8 cellular contexts compared by ENCODE assay signal in the genomic region with DNA sequence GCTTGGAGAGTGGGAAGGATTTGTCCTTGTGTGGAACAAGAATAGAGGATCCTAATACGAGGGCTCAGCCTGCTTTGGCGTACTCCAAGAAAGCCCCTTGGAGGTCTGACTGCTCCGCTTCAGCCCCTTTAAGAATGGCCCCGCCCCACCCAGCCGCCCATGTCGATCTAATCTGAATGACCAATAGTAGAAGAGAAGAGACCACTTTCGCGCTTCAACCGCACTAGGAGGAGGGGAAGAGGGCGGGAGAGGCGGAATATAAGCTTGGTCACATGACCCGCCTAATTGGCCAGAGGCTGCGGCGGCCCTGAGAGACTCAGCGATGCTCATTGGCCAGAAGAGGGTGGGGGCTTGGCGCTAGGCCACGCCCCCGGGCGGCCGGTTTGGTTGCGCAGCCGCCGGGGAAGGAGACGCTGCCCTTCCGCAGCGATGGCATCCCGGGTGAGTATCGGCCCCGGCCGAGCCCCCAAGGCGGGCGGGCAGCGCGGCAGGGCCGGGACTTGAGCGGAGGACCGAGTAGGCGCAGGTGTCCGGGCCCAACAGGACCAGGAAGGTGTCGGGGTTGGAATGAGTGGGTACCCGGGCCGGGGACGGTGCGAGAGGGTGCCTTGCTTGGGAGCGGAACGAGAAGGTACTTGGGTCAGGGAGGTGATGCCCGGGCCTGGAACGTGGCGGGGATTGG. TPM values are rescaled to one million over a fixed set of nuclear protein-coding genes. Genes with fewer than 3 reads are reported as not detected.
DNase-seq lines count a peak whose midpoint lies in the region; ATAC-seq and TF ChIP-seq lines count a peak whose summit lies in the region.

TSS of gene MIGA2 (plus strand) at position 386 of the 682 bp plus-strand sequence. CDS start 3,969 bp downstream, outside the sequence.

- H3K4me3 ChIP-seq in LNCaP clone FGC (ENCODE audit: low read depth, low read length) (peak within 1 kb of the TSS; percentile 98), fibroblast of mammary gland (ENCODE audit: control insufficient read depth, low read depth, low read length) (peak within 1 kb of the TSS; percentile 94)

- peak within 1 kb of the TSS; percentile 54 for H3K27ac Mint-ChIP-seq in activated T-helper 2 cell treated with anti-CD3 and anti-CD28 coated beads, Interferon-gamma antibody, Interleukin-2, Interleukin-4, amounts not matched to agents 10 μg/mL and 5 μg/mL and 100 μg/mL, durations not matched to agents 14 hours and 24 hours and 36 hours
- H3K27ac Mint-ChIP-seq in natural killer cell = peak within 1 kb of the TSS; percentile 73 to 89

- H3K9me3 Mint-ChIP-seq in activated T-helper 2 cell treated with anti-CD3 and anti-CD28 coated beads, Interferon-gamma antibody, Interleukin-2, Interleukin-4, amounts not matched to agents 10 μg/mL and 5 μg/mL and 100 μg/mL, durations not matched to agents 14 hours and 24 hours and 36 hours = no peaks in the 10 kb centered on the region
- no peaks in the 10 kb centered on the region for H3K9me3 Mint-ChIP-seq in natural killer cell

- H3K36me3 Mint-ChIP-seq in activated T-helper 2 cell treated with anti-CD3 and anti-CD28 coated beads, Interferon-gamma antibody, Interleukin-2, Interleukin-4, amounts not matched to agents 10 μg/mL and 5 μg/mL and 100 μg/mL, durations not matched to agents 14 hours and 24 hours and 36 hours (ENCODE audit: low read depth) = peaks cover 8% of the 10 kb centered on the region
- no peaks in the 10 kb centered on the region for H3K36me3 Mint-ChIP-seq in natural killer cell

- ATAC-seq in natural killer cell = peak; percentile 96 to 100 (median 98)

- H3K27me3 Mint-ChIP-seq in activated T-helper 2 cell treated with anti-CD3 and anti-CD28 coated beads, Interferon-gamma antibody, Interleukin-2, Interleukin-4, amounts not matched to agents 10 μg/mL and 5 μg/mL and 100 μg/mL, durations not matched to agents 14 hours and 24 hours and 36 hours (ENCODE audit: low read depth) = no peaks in the 10 kb centered on the region
- H3K27me3 Mint-ChIP-seq in natural killer cell (ENCODE audit: low read depth in 2 of 2) = no peaks in the 10 kb centered on the region

- peak within 1 kb of the TSS; percentile 94 for H3K4me3 Mint-ChIP-seq in activated T-helper 2 cell treated with anti-CD3 and anti-CD28 coated beads, Interferon-gamma antibody, Interleukin-2, Interleukin-4, amounts not matched to agents 10 μg/mL and 5 μg/mL and 100 μg/mL, durations not matched to agents 14 hours and 24 hours and 36 hours (ENCODE audit: low read depth)
- H3K4me3 Mint-ChIP-seq in natural killer cell = peak within 1 kb of the TSS; percentile 97

- CTCF ChIA-PET in RWPE1 (lab: Yijun Ruan, JAX) = interaction anchor here (0.6 to 1.0 kb wide), 2 partner anchors 39 to 81 kb away, joined by 3 to 4 read pairs; no protein-coding TSS in a partner anchor

- peak; percentile 100 for DNase-seq in Daoy (ENCODE audit: low read depth)
- DNase-seq in GOT3 (lab: John Stamatoyannopoulos, UW) = peak; percentile 77
- peak; percentile 97 for DNase-seq in LNCaP clone FGC (ENCODE audit: low read depth)
- peak; percentile 100 for DNase-seq in RWPE1 (ENCODE audit: low spot score)
- DNase-seq in activated T-helper 2 cell treated with anti-CD3 and anti-CD28 coated beads, Interferon-gamma antibody, Interleukin-2, Interleukin-4, amounts not matched to agents 10 μg/mL and 5 μg/mL and 100 μg/mL, durations not matched to agents 14 hours and 24 hours and 36 hours (ENCODE audit: low spot score) = peak; percentile 94
- DNase-seq in fibroblast of mammary gland (ENCODE audit: low read depth) = peak; percentile 98
- peak; percentile 90 for DNase-seq in natural killer cell
- peak; percentile 96 for DNase-seq in stimulated activated naive CD4-positive, alpha-beta T cell treated with Interleukin-2 at 50 U/mL for 16 hours (lab: John Stamatoyannopoulos, UW)

- TF ChIP-seq CTCF in LNCaP clone FGC (IDR thresholded peaks at IDR 0.05; ENCODE audit: control insufficient read depth, extremely low read depth, insufficient read depth) = no peak
- TF ChIP-seq CTCF in RWPE1 (conservative IDR thresholded peaks at IDR 0.05; ENCODE audit: low read depth) = no peak
- TF ChIP-seq CTCF in fibroblast of mammary gland (conservative IDR thresholded peaks at IDR 0.05; ENCODE audit: control insufficient read depth, insufficient read depth, low read depth, low read length) = no peak
- no peak for TF ChIP-seq CTCF in natural killer cell (IDR thresholded peaks at IDR 0.05)

- H3K27ac ChIP-seq in RWPE1 = peak within 1 kb of the TSS; percentile 78

- intact Hi-C loops in activated T-helper 2 cell treated with anti-CD3 and anti-CD28 coated beads, Interferon-gamma antibody, Interleukin-2, Interleukin-4, amounts not matched to agents 10 μg/mL and 5 μg/mL and 100 μg/mL, durations not matched to agents 14 hours and 24 hours and 36 hours (cut with micrococcal nuclease) = loop anchor here (1.0 to 2.0 kb wide), 4 partner anchors 8 to 155 kb away; partner anchors contain the start of genes DOLK, DOLPP1, KYAT1 and NUP188
- intact Hi-C loops in natural killer cell (cut with micrococcal nuclease) = loop anchor here (1.0 kb wide), 2 partner anchors 8 to 155 kb away; partner anchors contain the start of genes KYAT1 and SH3GLB2

- POLR2A ChIA-PET in RWPE1 (lab: Yijun Ruan, JAX; ENCODE audit: low non-redundant PET) = interaction anchor here (0.6 to 1.3 kb wide), 4 partner anchors 22 to 277 kb away, joined by 3 to 7 read pairs (median 4); no protein-coding TSS in a partner anchor

- H3K4me1 Mint-ChIP-seq in activated T-helper 2 cell treated with anti-CD3 and anti-CD28 coated beads, Interferon-gamma antibody, Interleukin-2, Interleukin-4, amounts not matched to agents 10 μg/mL and 5 μg/mL and 100 μg/mL, durations not matched to agents 14 hours and 24 hours and 36 hours (ENCODE audit: low read depth) = peaks cover 22% of the 10 kb centered on the region
- peaks cover 24 to 40% of the 10 kb centered on the region in 2 donors for H3K4me1 Mint-ChIP-seq in natural killer cell

RNA-seq across cellular contexts. Expression of gene MIGA2, which starts in this region (rescaled TPM):
- total RNA-seq in Daoy (2014; rRNA removed; shearing (Covaris generic)) = 7.8 and 27.4 TPM in 2 replicates
- 41.5 and 41.7 TPM in 2 replicates for total RNA-seq in activated T-helper 2 cell treated with anti-CD3 and anti-CD28 coated beads, Interferon-gamma antibody, Interleukin-2, Interleukin-4, amounts not matched to agents 10 μg/mL and 5 μg/mL and 100 μg/mL, durations not matched to agents 14 hours and 24 hours and 36 hours
- total RNA-seq in natural killer cell = 10 to 100 TPM; 67.3 to 77.9 (median 73.9) TPM

Comparison
In these comparisons a context has a peak if more than half of its experiments do, and no peak if none do; other contexts are left out.
1. Peak in every context shown above with its lines: DNase-seq, ATAC-seq, H3K4me3 ChIP-seq and H3K27ac ChIP-seq.